ENCODE assay signal across 8 cellular contexts in the genomic region with DNA sequence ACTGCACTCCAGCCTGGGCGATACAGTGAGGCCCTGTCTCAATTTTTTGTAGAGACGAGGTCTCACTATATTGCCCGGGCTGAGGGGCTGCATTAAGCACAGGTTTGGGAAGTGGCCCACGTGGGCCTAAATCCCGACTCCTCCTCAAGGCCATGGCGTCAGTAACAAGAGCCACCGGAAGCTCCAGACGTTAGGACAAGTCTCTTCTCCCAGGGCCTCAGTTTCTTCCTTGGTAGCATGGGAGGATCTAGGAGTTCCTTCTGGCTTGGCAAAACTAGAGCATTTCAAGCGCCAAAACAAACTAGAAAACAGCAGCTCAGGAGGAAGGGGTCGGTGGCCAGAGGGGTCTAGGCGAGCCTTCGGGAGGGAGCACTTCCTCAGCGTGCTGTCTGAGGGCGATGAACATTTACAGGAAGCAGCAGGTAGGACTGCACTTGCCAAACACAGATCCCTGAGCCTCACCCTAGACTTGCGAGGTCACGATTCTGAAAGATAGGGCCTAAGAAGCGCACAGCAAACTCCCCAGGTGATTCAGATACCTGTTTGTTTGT. TPM values are rescaled to one million over a fixed set of nuclear protein-coding genes. Genes with fewer than 3 reads are reported as not detected.
DNase-seq lines count a peak whose midpoint lies in the region; ATAC-seq and TF ChIP-seq lines count a peak whose summit lies in the region.

No MANE protein-coding gene starts in this region.

- H3K4me3 ChIP-seq in NB4 (ENCODE audit: low read depth, low read length) (peak overlapping the region; percentile 94), mucosa of descending colon (peak overlapping the region; percentile 78)

- DNase-seq in CD14-positive monocyte (ENCODE audit: low spot score) (no peak), NB4 (ENCODE audit: low read depth) (no peak), cerebellum (ENCODE audit: low spot score) (peak; percentile 25), mucosa of descending colon (peak in 2 of 3 donors; percentile 21 to 41), SW480 (ENCODE audit: low spot score) (no peak), middle frontal gyrus (ENCODE audit: extremely low spot score, low spot score) (no peak), AG20443 (ENCODE audit: low spot score) (no peak)

- intact Hi-C loops in CD14-positive monocyte (cut with micrococcal nuclease) = loop anchor here in 1 of 2 donors (10.0 kb wide), 1 partner anchor 142 kb away; the partner anchor contains the start of gene TIPIN
- intact Hi-C loops in mucosa of descending colon (cut with DNase I, micrococcal nuclease) = loop anchor here (5.0 to 10.0 kb wide), 2 partner anchors 102 to 110 kb away; partner anchors contain the start of gene MAP2K1 (in 1 of the 2)

- H3K4me3 Mint-ChIP-seq in CD14-positive monocyte = peak overlapping the region; percentile 94 to 96

- ATAC-seq in GM19455 (IDR thresholded peaks at IDR 0.05; ENCODE audit: unreplicated experiment) (peak; percentile 3), mucosa of descending colon (peak; percentile 58)

- no peaks in the 10 kb centered on the region for H3K36me3 ChIP-seq in mucosa of descending colon (ENCODE audit: low read depth)

- TF ChIP-seq CTCF in CD14-positive monocyte (IDR thresholded peaks at IDR 0.05) (no peak), NB4 (IDR thresholded peaks at IDR 0.05; ENCODE audit: low read depth, low read length) (no peak), mucosa of descending colon (IDR thresholded peaks at IDR 0.05) (no peak)

- peaks cover 59 to 64% of the 10 kb centered on the region in 2 donors for H3K36me3 Mint-ChIP-seq in CD14-positive monocyte

- peaks cover 0 to 2% (median 0%) of the 10 kb centered on the region in 3 donors for H3K27me3 Mint-ChIP-seq in CD14-positive monocyte (ENCODE audit: low read depth in 3 of 3)

- H3K4me1 Mint-ChIP-seq in CD14-positive monocyte = peaks cover 48% of the 10 kb centered on the region

- H3K4me1 ChIP-seq in mucosa of descending colon (ENCODE audit: low read depth) = peaks cover 11% of the 10 kb centered on the region

- TF ChIP-seq POLR2A in NB4 (IDR thresholded peaks at IDR 0.05; ENCODE audit: extremely low read depth, insufficient read length) = no peak

- H3K9me3 ChIP-seq in mucosa of descending colon = no peaks in the 10 kb centered on the region

- H3K9me3 Mint-ChIP-seq in CD14-positive monocyte = peaks cover 0 to 2% (median 0%) of the 10 kb centered on the region in 7 donors

- H3K27ac Mint-ChIP-seq in CD14-positive monocyte = peak overlapping the region; percentile 94 to 99 (median 98)

RNA-seq across cellular contexts. Expression of gene SNAPC5, which starts 0.5 kb away (rescaled TPM):
- 10 to 100 TPM; 30.2 to 32.5 TPM for polyA plus RNA-seq in CD14-positive monocyte
- total RNA-seq in cerebellum (10.0 TPM), mucosa of descending colon (10 to 100 TPM; 17.5 to 31.8 (median 21.1) TPM)

RNA-seq across cellular contexts. Expression of gene RPL4, which starts 7.6 kb away (rescaled TPM):
- polyA plus RNA-seq in CD14-positive monocyte = 100 to 1,000 TPM; 533 to 536 TPM
- 1,403 TPM for total RNA-seq in cerebellum
- total RNA-seq in mucosa of descending colon = 1,000 to 10,000 TPM; 1,087 to 1,829 (median 1,623) TPM

RNA-seq across cellular contexts. Expression of gene ZWILCH, which starts 8.1 kb away (rescaled TPM):
- polyA plus RNA-seq in CD14-positive monocyte = 1 to 10 TPM; 2.4 to 3.1 TPM
- total RNA-seq in cerebellum (31.1 TPM), mucosa of descending colon (10 to 100 TPM in 1 of 3 donors, 1 to 10 TPM in 2; 4.8 to 11.7 (median 5.8) TPM)

Comparison
In these comparisons a context has a peak if more than half of its experiments do, and no peak if none do; other contexts are left out.
1. DNase-seq: peak in cerebellum (single experiment) and mucosa of descending colon (2 of 3); none in CD14-positive monocyte (single experiment), NB4 (single experiment), SW480 (single experiment), middle frontal gyrus (single experiment) and AG20443 (single experiment).